In genomic region chr1:165857046-165857801, GRCh38 we compare ENCODE assay signal across 8 cellular contexts. TPM values are rescaled to one million over a fixed set of nuclear protein-coding genes. Genes with fewer than 3 reads are reported as not detected.
DNase-seq lines count a peak whose midpoint lies in the region; ATAC-seq, FAIRE-seq and TF ChIP-seq lines count a peak whose summit lies in the region.

No MANE protein-coding gene starts in this region.

- no peaks in the 10 kb centered on the region for H3K27me3 Mint-ChIP-seq in activated T-cell treated with anti-CD3 and anti-CD28 coated beads, Interleukin-2, amount 50 U/mL, for 4 hours (ENCODE audit: low read depth)
- H3K27me3 Mint-ChIP-seq in activated T-helper 17 cell treated with anti-CD3 and anti-CD28 coated beads, Interleukin-2, amount 50 U/mL, for 72 hours = no peaks in the 10 kb centered on the region

- H3K4me3 Mint-ChIP-seq in activated T-cell treated with anti-CD3 and anti-CD28 coated beads, Interleukin-2, amount 50 U/mL, for 4 hours = no peak overlapping the region
- no peak overlapping the region for H3K4me3 Mint-ChIP-seq in activated T-helper 17 cell treated with anti-CD3 and anti-CD28 coated beads, Interleukin-2, amount 50 U/mL, for 72 hours

- no peaks in the 10 kb centered on the region for H3K27me3 ChIP-seq in ovary

- peak; percentile 85 for ATAC-seq in GM18858 (IDR thresholded peaks at IDR 0.05; ENCODE audit: unreplicated experiment)
- no peak for ATAC-seq in activated T-cell treated with anti-CD3 and anti-CD28 coated beads, Interleukin-2, amount 50 U/mL, for 4 hours
- ATAC-seq in activated T-helper 17 cell treated with anti-CD3 and anti-CD28 coated beads, Interleukin-2, amount 50 U/mL, for 72 hours (replicated peaks) = no peak

- CTCF ChIA-PET in HEK293 (lab: Yijun Ruan, JAX) = no interaction called here

- no peaks in the 10 kb centered on the region for H3K9me3 ChIP-seq in HEK293 (ENCODE audit: control insufficient read depth, insufficient read depth, low read depth, low read length)
- H3K9me3 ChIP-seq in kidney (ENCODE audit: control insufficient read depth in 1 of 2, low read length in 2 of 2) = no peaks in the 10 kb centered on the region
- H3K9me3 ChIP-seq in ovary = no peaks in the 10 kb centered on the region

- no peaks in the 10 kb centered on the region; a peak in 1 of 3 replicates for H3K36me3 ChIP-seq in HEK293 (ENCODE audit: control insufficient read depth in 2 of 2, insufficient read depth in 1 of 2, low read length in 2 of 2)
- no peaks in the 10 kb centered on the region for H3K36me3 ChIP-seq in kidney (ENCODE audit: control insufficient read depth in 1 of 2, insufficient read depth in 2 of 2, low read length in 2 of 2)
- no peaks in the 10 kb centered on the region for H3K36me3 ChIP-seq in ovary

- H3K27ac Mint-ChIP-seq in activated T-helper 17 cell treated with anti-CD3 and anti-CD28 coated beads, Interleukin-2, amount 50 U/mL, for 72 hours = no peak overlapping the region

- TF ChIP-seq CTCF in HEK293 (tag by site-specific recombination; IDR thresholded peaks at IDR 0.05) (no peak), kidney (IDR thresholded peaks at IDR 0.05; ENCODE audit: borderline replicate concordance, extremely low read depth, insufficient read depth) (no peak), ovary (IDR thresholded peaks at IDR 0.05) (no peak)

- H3K9ac ChIP-seq in kidney (ENCODE audit: low read length in 2 of 2) = no peak overlapping the region

- no peak for TF ChIP-seq EP300 in ovary (IDR thresholded peaks at IDR 0.05)

- peaks cover 27% of the 10 kb centered on the region for H3K4me1 ChIP-seq in HEK293 (ENCODE audit: control insufficient read depth, insufficient read depth, low read length)
- peaks cover 13 to 19% of the 10 kb centered on the region in 2 donors for H3K4me1 ChIP-seq in kidney (ENCODE audit: control insufficient read depth in 1 of 2, insufficient read depth in 1 of 2, low read depth in 1 of 2, low read length in 2 of 2)
- H3K4me1 ChIP-seq in ovary (ENCODE audit: insufficient read depth) = no peaks in the 10 kb centered on the region

- H3K4me1 Mint-ChIP-seq in activated T-cell treated with anti-CD3 and anti-CD28 coated beads, Interleukin-2, amount 50 U/mL, for 4 hours (ENCODE audit: low read depth) = peaks cover 11% of the 10 kb centered on the region
- H3K4me1 Mint-ChIP-seq in activated T-helper 17 cell treated with anti-CD3 and anti-CD28 coated beads, Interleukin-2, amount 50 U/mL, for 72 hours = peaks cover 27% of the 10 kb centered on the region

- H3K4me3 ChIP-seq in HEK293 (ENCODE audit: low read depth, low read length) (no peak overlapping the region), kidney (ENCODE audit: low read length in 2 of 2) (no peak overlapping the region), ovary (no peak overlapping the region)

- TF ChIP-seq POLR2A in ovary (IDR thresholded peaks at IDR 0.05) = no peak

- H3K36me3 Mint-ChIP-seq in activated T-cell treated with anti-CD3 and anti-CD28 coated beads, Interleukin-2, amount 50 U/mL, for 4 hours (ENCODE audit: insufficient read depth) = no peaks in the 10 kb centered on the region
- no peaks in the 10 kb centered on the region for H3K36me3 Mint-ChIP-seq in activated T-helper 17 cell treated with anti-CD3 and anti-CD28 coated beads, Interleukin-2, amount 50 U/mL, for 72 hours (ENCODE audit: low read depth)

- intact Hi-C loops in kidney (cut with DNase I) = no loop called here
- intact Hi-C loops in ovary (cut with DNase I) = no loop called here

- POLR2A ChIA-PET in HEK293 (lab: Yijun Ruan, JAX) = interaction anchor here (1.0 to 1.3 kb wide), 2 partner anchors 28 to 142 kb away, joined by 3 to 4 read pairs; no protein-coding TSS in a partner anchor

- DNase-seq in MV-4-11 (lab: John Stamatoyannopoulos, UW) = peak; percentile 91
- peak; percentile 34 for DNase-seq in islet precursor cell
- DNase-seq in activated T-cell treated with anti-CD3 and anti-CD28 coated beads, Interleukin-2, amount 50 U/mL, for 4 hours = no peak
- no peak for DNase-seq in kidney
- no peak for DNase-seq in ovary

- no peak for FAIRE-seq in kidney (lab: Jason Lieb, UNC)

- H3K27ac ChIP-seq in HEK293 (ENCODE audit: extremely low read depth, low read depth, low read length) = no peak overlapping the region
- no peak overlapping the region for H3K27ac ChIP-seq in kidney (ENCODE audit: low read depth in 2 of 2, low read length in 2 of 2)
- no peak overlapping the region for H3K27ac ChIP-seq in ovary

- 94 to 97% (median 94%) methylated on average over 8 of the region's 8 CpGs for whole genome bisulfite sequencing in ovary, 3 donors

- H3K9me3 Mint-ChIP-seq in activated T-cell treated with anti-CD3 and anti-CD28 coated beads, Interleukin-2, amount 50 U/mL, for 4 hours = no peaks in the 10 kb centered on the region
- H3K9me3 Mint-ChIP-seq in activated T-helper 17 cell treated with anti-CD3 and anti-CD28 coated beads, Interleukin-2, amount 50 U/mL, for 72 hours = no peaks in the 10 kb centered on the region

TF ChIP-seq in HEK293, 187 proteins besides CTCF, POLR2A, EP300 and RAD21:
- TF ChIP-seq ZNF624 (tag by site-specific recombination; IDR thresholded peaks at IDR 0.05) = no peak
- TF ChIP-seq ZNF600 (tag by site-specific recombination; IDR thresholded peaks at IDR 0.05) = peak; percentile 94
- TF ChIP-seq ZNF223 (tag by site-specific recombination; IDR thresholded peaks at IDR 0.05) = peak; percentile 41; the same call in 1 of the 2 replicates
TF ChIP-seq in HEK293: peak in this region for 2.

RNA-seq across cellular contexts. Expression of gene UCK2, which starts 29.8 kb away (rescaled TPM):
- 100 to 1,000 TPM; 106 to 128 (median 122) TPM for total RNA-seq in activated T-cell treated with anti-CD3 and anti-CD28 coated beads, Interleukin-2, amount 50 U/mL, for 4 hours
- total RNA-seq in kidney = 18.7 TPM
- polyA plus RNA-seq in kidney (ENCODE audit: insufficient read depth, low read depth, low replicate concordance) = 8.2 TPM
- 10 to 100 TPM; 13.2 to 22.7 (median 17.1) TPM for total RNA-seq in ovary
- 10 to 100 TPM in 1 of 2 donors, 1 to 10 TPM in 1; 7.3 to 12.8 TPM for polyA plus RNA-seq in ovary
- total RNA-seq in activated T-helper 17 cell treated with anti-CD3 and anti-CD28 coated beads, Interleukin-2, amount 50 U/mL, for 72 hours = 10 to 100 TPM; 30.7 to 74.2 TPM

Comparison
In these comparisons a context has a peak if more than half of its experiments do, and no peak if none do; other contexts are left out.
1. DNase-seq: peak in MV-4-11 (single experiment) and islet precursor cell (single experiment); none in activated T-cell treated with anti-CD3 and anti-CD28 coated beads, Interleukin-2, amount 50 U/mL, for 4 hours (single experiment), kidney (single experiment) and ovary (0 of 5).